Comparison of ENCODE assay signal across 29 cellular contexts in the genomic region with DNA sequence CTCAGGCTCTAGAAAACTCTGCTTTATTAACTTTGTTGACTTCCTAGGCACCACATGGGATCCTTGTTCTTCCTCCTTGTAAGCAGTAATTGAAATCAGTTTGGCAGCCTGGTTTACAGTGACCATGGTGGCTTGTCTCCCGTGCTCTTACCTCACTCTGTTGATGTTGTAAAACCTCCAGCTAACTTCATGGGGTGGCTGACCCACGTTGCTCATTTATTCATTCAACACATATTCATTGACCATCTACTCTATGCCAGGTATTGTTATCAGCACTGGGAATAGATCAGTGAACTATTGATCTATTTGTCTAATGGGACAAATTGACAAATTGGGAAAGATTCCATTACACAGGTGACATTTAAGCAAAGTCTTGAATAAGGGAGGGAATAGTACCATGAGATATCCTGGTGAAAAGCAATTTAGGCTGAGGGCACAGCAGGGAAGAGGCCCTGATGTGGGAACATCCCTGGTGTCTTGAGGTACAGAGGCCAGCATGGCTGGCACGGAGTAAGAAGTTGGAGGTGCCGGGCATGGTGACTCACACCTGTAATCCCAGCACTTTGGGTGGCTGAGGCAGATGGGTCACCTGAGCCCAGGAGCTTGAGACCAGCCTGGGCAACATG. TPM values are rescaled to one million over a fixed set of nuclear protein-coding genes. Genes with fewer than 3 reads are reported as not detected.
"Had no signal": no experiment of that assay in that cellular context is flagged by ENCODE, and none has a peak within 500 bp of the region (broad histone marks: within the 10 kb centered on the region; RNA-seq: fewer than 3 reads in every experiment).

No MANE protein-coding gene starts in this region.

- H3K9me3 ChIP-seq: colonic mucosa, esophagus squamous epithelium, gastrocnemius medialis, heart right ventricle, left ventricle myocardium inferior, lower lobe of right lung, mucosa of descending colon had no signal

- H3K4me1 ChIP-seq: colonic mucosa, esophagus squamous epithelium, heart right ventricle, left ventricle myocardium inferior, lower lobe of right lung had no signal

- H3K27ac ChIP-seq: colonic mucosa, epithelial cell of prostate, esophagus squamous epithelium, gastrocnemius medialis, heart right ventricle, left ventricle myocardium inferior, lower lobe of right lung had no signal

- H3K27me3 ChIP-seq: colonic mucosa, gastrocnemius medialis had no signal

- H3K4me3 ChIP-seq: colonic mucosa, esophagus squamous epithelium, gastrocnemius medialis, heart right ventricle, left ventricle myocardium inferior, lower lobe of right lung, mucosa of descending colon had no signal

- ATAC-seq: effector memory CD8-positive, alpha-beta T cell; esophagus mucosa; gastrocnemius medialis; heart right ventricle; left cardiac atrium; lower lobe of right lung; mucosa of descending colon had no signal

- H3K36me3 ChIP-seq: colonic mucosa, esophagus squamous epithelium, gastrocnemius medialis, heart right ventricle, left ventricle myocardium inferior, lower lobe of right lung had no signal

- FAIRE-seq: endometrium, islet of Langerhans, keratinocyte had no signal

- DNase-seq: colonic mucosa; cortex of kidney; effector CD8-positive, alpha-beta T cell; effector memory CD8-positive, alpha-beta T cell; endodermal cell; erythroblast; esophagus squamous epithelium; foreskin fibroblast; foreskin melanocyte; gastrocnemius medialis; glutamatergic neuron; head of caudate nucleus; heart right ventricle; hippocampal formation; left cardiac atrium; left ventricle myocardium inferior; lower lobe of right lung; mesenchymal stem cell; mucosa of descending colon had no signal

RNA-seq across cellular contexts. Expression of gene ESR1, which starts 19.1 kb away (rescaled TPM):
- total RNA-seq: chondrocyte, dermis microvascular lymphatic vessel endothelial cell, endodermal cell, glomerular endothelial cell, kidney epithelial cell, mesothelial cell of epicardium had no signal
